ENCODE assay signal across 7 cellular contexts in the genomic region with DNA sequence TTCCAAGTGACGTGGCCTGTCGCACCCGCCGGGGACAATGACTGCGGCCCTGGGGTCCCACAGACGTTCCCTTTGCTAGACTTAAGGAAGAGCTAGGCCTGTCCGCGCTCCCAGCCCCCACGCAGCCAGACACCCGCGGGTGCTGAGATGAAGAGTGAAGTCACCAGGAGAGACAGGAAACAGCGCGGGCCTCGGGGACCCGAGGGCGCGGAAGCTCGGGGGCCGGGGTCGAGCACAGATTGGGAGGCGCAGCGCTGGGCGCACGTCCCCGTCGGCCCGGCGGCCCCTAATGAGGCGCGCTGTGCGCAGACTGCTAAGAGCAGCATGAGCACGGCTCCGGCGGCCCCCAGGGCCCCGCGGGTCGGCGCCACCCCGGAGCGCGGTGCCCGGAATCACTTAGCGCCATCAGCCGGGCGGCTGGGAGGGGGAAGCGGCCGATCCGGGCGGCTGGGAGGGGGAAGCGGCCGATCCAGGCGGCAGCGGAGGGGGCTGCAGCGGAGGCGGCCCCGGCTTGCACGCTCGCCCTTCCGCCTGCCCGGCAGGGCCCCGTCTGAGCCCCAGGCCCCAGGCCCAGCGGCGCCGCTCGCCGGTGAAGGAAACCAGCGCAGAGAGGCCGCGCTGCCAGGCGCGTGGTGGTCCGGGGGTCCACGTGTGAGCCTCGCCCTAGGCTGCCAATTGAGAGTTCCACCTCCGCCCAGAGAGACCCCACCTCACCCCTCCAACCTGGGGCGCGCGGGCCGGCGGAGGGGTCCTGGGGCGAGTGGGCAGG. TPM values are rescaled to one million over a fixed set of nuclear protein-coding genes. Genes with fewer than 3 reads are reported as not detected.
DNase-seq lines count a peak whose midpoint lies in the region; ATAC-seq and TF ChIP-seq lines count a peak whose summit lies in the region.
"Had no signal": no experiment of that assay in that cellular context is flagged by ENCODE, and none has a peak within 500 bp of the region (broad histone marks: within the 10 kb centered on the region; RNA-seq: fewer than 3 reads in every experiment).

No MANE protein-coding gene starts in this region.

- no TSS peak for BruUV-seq in mammary epithelial cell (replicated peaks; lab: Mats Ljungman, UMichigan)

- H3K27me3 ChIP-seq in mammary epithelial cell (ENCODE audit: insufficient read depth, low read length) = peaks cover 3% of the 10 kb centered on the region
- peaks cover 54% of the 10 kb centered on the region for H3K27me3 ChIP-seq in gastroesophageal sphincter

- H3K4me3 ChIP-seq in mammary epithelial cell (replicated peaks in 1 of 3; ENCODE audit: insufficient read depth in 1 of 3, low read depth in 2 of 3, low read length in 3 of 3) (peak overlapping the region in 2 of 3 experiments; percentile 36 to 44), gastroesophageal sphincter (peak overlapping the region in 1 of 2 donors; percentile 36)

- WGBS in mammary epithelial cell (ENCODE audit: low coverage, missing lambda C conversion rate) = 11% methylated on average over 7 of the region's 81 CpGs
- 27% methylated on average over 8 of the region's 81 CpGs; no CpG with 5 or more reads in 1 of the 2 donors for WGBS in gastroesophageal sphincter (ENCODE audit: low coverage in 1 of 2), 2 donors

- H3K27ac ChIP-seq in mammary epithelial cell (ENCODE audit: insufficient read depth, low read depth, low read length) = no peak overlapping the region
- no peak overlapping the region for H3K27ac ChIP-seq in gastroesophageal sphincter

- no peak overlapping the region for H3K9ac ChIP-seq in mammary epithelial cell (ENCODE audit: insufficient read depth, low read length)

- H2AFZ ChIP-seq in mammary epithelial cell (ENCODE audit: low read depth, low read length) = peak overlapping the region; percentile 82

- H3K4me1 ChIP-seq in mammary epithelial cell (ENCODE audit: insufficient read depth, low read length) (peaks cover 8% of the 10 kb centered on the region), gastroesophageal sphincter (peaks cover 0 to 8% (median 0%) of the 10 kb centered on the region in 3 donors)

- H4K20me1 ChIP-seq in mammary epithelial cell (ENCODE audit: insufficient read depth, low read length) = no peaks in the 10 kb centered on the region

- TF ChIP-seq EP300 in gastroesophageal sphincter (IDR thresholded peaks at IDR 0.05) = no peak

- DNase-seq in HuH-7.5 (ENCODE audit: low spot score) = peak; percentile 84
- no peak for DNase-seq in mammary epithelial cell
- peak; percentile 74 for DNase-seq in retina
- no peak for DNase-seq in NCI-H2081 (lab: John Stamatoyannopoulos, UW)

- dilution Hi-C loops in mammary epithelial cell (cut with HindIII; ENCODE audit: low sequenced_read_pairs) = no loop called here

- no peak for TF ChIP-seq POLR2A in gastroesophageal sphincter (IDR thresholded peaks at IDR 0.05)

- no peaks in the 10 kb centered on the region for H3K79me2 ChIP-seq in mammary epithelial cell (ENCODE audit: insufficient read depth, low read length)

- no peak for TF ChIP-seq CTCF in mammary epithelial cell (conservative IDR thresholded peaks at IDR 0.05 in 1 of 2, IDR thresholded peaks at IDR 0.05 in 1 of 2; ENCODE audit: extremely low read depth in 1 of 2, insufficient read depth in 1 of 2, low read depth in 1 of 2, low read length in 2 of 2)
- no peak for TF ChIP-seq CTCF in gastroesophageal sphincter (IDR thresholded peaks at IDR 0.05)

- intact Hi-C loops in mammary epithelial cell (cut with micrococcal nuclease) = no loop called here

- H3K4me2 ChIP-seq in mammary epithelial cell (ENCODE audit: insufficient read depth, low read depth, low read length) = peak overlapping the region; percentile 91

- ATAC-seq in HG03571 (IDR thresholded peaks at IDR 0.05; ENCODE audit: unreplicated experiment) (no peak), gastroesophageal sphincter (no peak)

- in situ Hi-C loops in mammary epithelial cell (cut with MboI; ENCODE audit: low sequenced_read_pairs in 2 of 2) = no loop called here

- no peaks in the 10 kb centered on the region for H3K9me3 ChIP-seq in mammary epithelial cell (replicated peaks; ENCODE audit: insufficient read depth, low read length)
- no peaks in the 10 kb centered on the region for H3K9me3 ChIP-seq in gastroesophageal sphincter

- H3K36me3 ChIP-seq in mammary epithelial cell (ENCODE audit: insufficient read depth, low read length) (no peaks in the 10 kb centered on the region), gastroesophageal sphincter (no peaks in the 10 kb centered on the region)

- CTCF ChIA-PET in mammary epithelial cell (lab: Charles Lee; ENCODE audit: low non-redundant PET) = no interaction called here

RNA-seq across cellular contexts. Expression of gene AVP, which starts 8.3 kb away (rescaled TPM):
- total RNA-seq in mammary epithelial cell (not detected), gastroesophageal sphincter (not detected)
- not detected for polyA plus RNA-seq in mammary epithelial cell
- not detected for polyA minus RNA-seq in mammary epithelial cell
- total RNA-seq: liver had no signal

RNA-seq across cellular contexts. Expression of gene OXT, which starts 21.4 kb away (rescaled TPM):
- total RNA-seq in mammary epithelial cell (not detected), gastroesophageal sphincter (not detected)
- not detected for polyA plus RNA-seq in mammary epithelial cell
- not detected for polyA minus RNA-seq in mammary epithelial cell

RNA-seq across cellular contexts. Expression of gene MRPS26, which starts 46.9 kb away (rescaled TPM):
- total RNA-seq in mammary epithelial cell = 10 to 100 TPM; 25.3 to 54.7 TPM
- 55.9 TPM for polyA plus RNA-seq in mammary epithelial cell
- 3.5 TPM for polyA minus RNA-seq in mammary epithelial cell
- total RNA-seq in gastroesophageal sphincter = 10 to 100 TPM; 67.3 to 80.8 (median 72.7) TPM

RNA-seq across cellular contexts. Expression of gene GNRH2, which starts 49.4 kb away (rescaled TPM):
- under 1 TPM in 1 of 2 donors, not detected in 1; 0.42 TPM for total RNA-seq in mammary epithelial cell
- polyA plus RNA-seq in mammary epithelial cell = not detected
- not detected for polyA minus RNA-seq in mammary epithelial cell
- total RNA-seq in gastroesophageal sphincter = under 1 TPM in 1 of 4 donors, not detected in 3; 0.54 TPM

Comparison
In these comparisons a context has a peak if more than half of its experiments do, and no peak if none do; other contexts are left out.
1. DNase-seq: peak in HuH-7.5 (single experiment) and retina (single experiment); none in mammary epithelial cell (single experiment) and NCI-H2081 (0 of 2).